21 cellular contexts compared by ENCODE assay signal in the genomic region with DNA sequence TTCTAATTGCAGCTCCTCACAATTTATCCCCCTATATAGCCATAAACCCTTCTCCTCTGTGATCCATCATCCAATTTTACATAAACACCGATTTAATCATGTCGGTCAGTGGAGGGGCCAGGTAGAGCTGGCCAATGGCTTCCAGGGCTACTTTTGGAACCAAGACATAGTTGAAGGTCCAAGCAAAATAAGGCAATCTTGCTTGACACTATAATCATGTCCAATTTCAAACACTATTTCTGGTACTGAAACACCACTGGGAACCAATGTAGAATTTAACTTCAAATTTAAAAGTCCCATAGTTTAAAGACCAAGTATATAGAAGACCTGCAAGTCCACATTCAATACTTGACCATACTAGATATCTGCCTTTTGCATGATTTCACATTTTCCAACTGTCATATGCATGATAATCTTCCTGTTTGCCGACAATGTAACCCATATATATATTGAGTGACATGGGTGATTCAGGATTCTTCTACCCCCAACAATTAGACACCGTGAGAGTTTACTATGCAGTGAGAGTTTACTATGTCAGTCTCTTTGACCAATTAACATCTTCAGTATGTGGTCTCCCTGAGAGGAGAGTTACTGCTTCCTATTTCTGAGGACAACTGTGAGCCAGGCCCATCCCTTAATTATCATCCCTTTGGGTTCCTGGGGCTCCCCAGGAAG. TPM values are rescaled to one million over a fixed set of nuclear protein-coding genes. Genes with fewer than 3 reads are reported as not detected.
DNase-seq lines count a peak whose midpoint lies in the region; ATAC-seq and TF ChIP-seq lines count a peak whose summit lies in the region.
"Had no signal": no experiment of that assay in that cellular context is flagged by ENCODE, and none has a peak within 500 bp of the region (broad histone marks: within the 10 kb centered on the region; RNA-seq: fewer than 3 reads in every experiment).

No MANE protein-coding gene starts in this region.

- peak overlapping the region; percentile 80 for H3K27ac Mint-ChIP-seq in central memory CD8-positive, alpha-beta T cell (ENCODE audit: low read depth)

- ATAC-seq in Right ventricle myocardium superior (ENCODE audit: poor library complexity) (peak; percentile 68), left cardiac atrium (no peak), upper lobe of right lung (no peak)
- no peak for ATAC-seq in central memory CD8-positive, alpha-beta T cell (replicated peaks; ENCODE audit: extremely low read depth, poor library complexity, severe bottlenecking)
- ATAC-seq: gastroesophageal sphincter, psoas muscle had no signal

- no peaks in the 10 kb centered on the region for H3K27me3 Mint-ChIP-seq in central memory CD8-positive, alpha-beta T cell

- no peaks in the 10 kb centered on the region for H3K27me3 ChIP-seq in upper lobe of right lung
- H3K27me3 ChIP-seq: gastroesophageal sphincter, neutrophil, suprapubic skin had no signal

- H3K4me1 ChIP-seq in upper lobe of right lung, result no peaks in the 10 kb centered on the region
- H3K4me1 ChIP-seq: gastroesophageal sphincter, HAP-1, psoas muscle, suprapubic skin had no signal

- no peaks in the 10 kb centered on the region for H3K9me3 ChIP-seq in upper lobe of right lung
- H3K9me3 ChIP-seq: gastroesophageal sphincter, HAP-1, neutrophil, psoas muscle, suprapubic skin had no signal

- TF ChIP-seq CTCF in upper lobe of right lung (IDR thresholded peaks at IDR 0.05), result no peak

- H3K27ac ChIP-seq in upper lobe of right lung, result no peak overlapping the region
- H3K27ac ChIP-seq: C4-2B, gastroesophageal sphincter, neutrophil, psoas muscle, suprapubic skin had no signal

- no peaks in the 10 kb centered on the region for H3K9me3 Mint-ChIP-seq in central memory CD8-positive, alpha-beta T cell

- no peak overlapping the region for H3K4me3 ChIP-seq in upper lobe of right lung
- H3K4me3 ChIP-seq: gastroesophageal sphincter, HAP-1, lung, psoas muscle, suprapubic skin had no signal

- intact Hi-C loops in Right ventricle myocardium superior (cut with DNase I), result no loop called here
- intact Hi-C loops in left cardiac atrium (cut with DNase I), result no loop called here
- intact Hi-C loops in upper lobe of right lung (cut with DNase I), result no loop called here

- peaks cover 85% of the 10 kb centered on the region for H3K4me1 Mint-ChIP-seq in central memory CD8-positive, alpha-beta T cell

- H3K36me3 Mint-ChIP-seq in central memory CD8-positive, alpha-beta T cell (ENCODE audit: insufficient read depth), result peaks cover 55% of the 10 kb centered on the region

- no peaks in the 10 kb centered on the region for H3K36me3 ChIP-seq in upper lobe of right lung
- H3K36me3 ChIP-seq: gastroesophageal sphincter, HAP-1, neutrophil, suprapubic skin had no signal

- no peak for DNase-seq in Right ventricle myocardium superior
- DNase-seq in left cardiac atrium, result no peak
- DNase-seq in OCI-M1 (lab: John Stamatoyannopoulos, UW), result peak; percentile 11
- no peak for DNase-seq in central memory CD8-positive, alpha-beta T cell (ENCODE audit: low spot score in 2 of 2)
- no peak for DNase-seq in upper lobe of right lung
- no peak for DNase-seq in hippocampal formation (lab: John Stamatoyannopoulos, UW)
- DNase-seq in NK-92 treated with Interleukin-12 subunit alpha and Interleukin-12 subunit beta, amount 100 ng/mL, for 24 hours (lab: John Stamatoyannopoulos, UW), result no peak
- DNase-seq: activated CD4-positive, alpha-beta T cell treated with anti-CD3 and anti-CD28 coated beads, Interleukin-2, amount 50 U/mL, for 48 hours; activated gamma-delta T cell; DMS153; Karpas-422; NCI-H1048; NCI-H1930; NCI-H526 treated with DMSO at 0.1 percent for 48 hours; psoas muscle had no signal

- no peak overlapping the region for H3K4me3 Mint-ChIP-seq in central memory CD8-positive, alpha-beta T cell

RNA-seq across cellular contexts. Expression of a gene that starts 31.9 kb away (rescaled TPM):
- total RNA-seq in Right ventricle myocardium superior, result 0.19 TPM
- total RNA-seq in left cardiac atrium, result 1 to 10 TPM in 1 of 2 donors, under 1 TPM in 1; 0.42 to 1.9 TPM
- 5.2 TPM for total RNA-seq in upper lobe of right lung
